In the genomic region with DNA sequence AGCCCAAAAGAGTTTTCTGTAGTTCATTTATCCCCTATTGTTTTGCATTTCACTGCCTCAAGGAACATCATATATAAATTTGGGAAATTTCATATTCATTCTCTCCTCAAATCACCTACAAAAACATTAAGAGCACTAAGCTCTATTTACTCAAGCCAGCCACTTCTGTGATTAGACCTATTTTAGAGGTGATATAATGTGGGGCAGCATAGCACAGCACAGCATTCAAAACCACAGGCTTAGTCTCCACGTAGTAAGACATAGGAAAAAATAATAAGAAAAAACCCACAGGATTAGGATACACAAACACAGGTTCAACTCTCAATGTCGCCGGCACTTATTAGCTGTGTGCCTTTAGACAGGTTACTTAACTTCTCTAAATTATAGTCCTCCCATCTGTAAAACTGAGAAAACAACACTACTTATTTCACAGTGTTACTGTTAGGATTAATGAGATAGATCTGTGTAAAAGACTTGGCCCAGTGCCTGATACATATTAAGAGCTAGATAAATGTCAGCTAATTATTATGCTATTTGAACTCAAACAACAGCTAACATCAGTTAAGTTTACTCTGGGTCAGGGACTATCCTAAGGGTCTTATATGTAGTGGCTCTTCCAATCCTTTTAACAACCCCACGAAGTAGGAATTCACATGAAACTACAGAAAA, we compare ENCODE assay signal across 13 cellular contexts. TPM values are rescaled to one million over a fixed set of nuclear protein-coding genes. Genes with fewer than 3 reads are reported as not detected.
A peak's percentile ranks its signal among the peaks of the same experiment; 100 is the strongest.
DNase-seq lines count a peak whose midpoint lies in the region; ATAC-seq and TF ChIP-seq lines count a peak whose summit lies in the region.
"Had no signal": no experiment of that assay in that cellular context is flagged by ENCODE, and none has a peak within 500 bp of the region (broad histone marks: within the 10 kb centered on the region; RNA-seq: fewer than 3 reads in every experiment).

No MANE protein-coding gene starts in this region.

- CTCF ChIA-PET in T-cell (lab: Charles Lee), result interaction anchor here (0.5 to 2.0 kb wide), 6 partner anchors 14 to 108 kb away, joined by 3 to 11 read pairs (median 3); no protein-coding TSS in a partner anchor

- peaks cover 70% of the 10 kb centered on the region for H3K4me1 Mint-ChIP-seq in activated T-cell treated with anti-CD3 and anti-CD28 coated beads, Interleukin-2, amount 50 U/mL, for 72 hours (ENCODE audit: low read depth)
- H3K4me1 Mint-ChIP-seq in T-cell, result peaks cover 65 to 84% (median 80%) of the 10 kb centered on the region in 3 donors

- ATAC-seq in activated T-cell treated with anti-CD3 and anti-CD28 coated beads, Interleukin-2, amount 50 U/mL, for 72 hours (replicated peaks in 1 of 2), result peak in 1 of 2 donors; percentile 3
- no peak for ATAC-seq in T-cell (replicated peaks in 1 of 4)

- H3K4me3 Mint-ChIP-seq in activated T-cell treated with anti-CD3 and anti-CD28 coated beads, Interleukin-2, amount 50 U/mL, for 72 hours, result peak overlapping the region; percentile 73 to 90
- no peak overlapping the region for H3K4me3 Mint-ChIP-seq in T-cell

- no peak overlapping the region for H3K9ac ChIP-seq in skeletal muscle satellite cell (ENCODE audit: low read depth, low read length)

- no peak for DNase-seq in activated T-cell treated with anti-CD3 and anti-CD28 coated beads, Interleukin-2, amount 50 U/mL, for 72 hours
- DNase-seq in activated T-cell treated with anti-CD3 and anti-CD28 coated beads for 4 hours (no peak), T-cell (no peak), fibroblast of villous mesenchyme (ENCODE audit: low read depth) (peak; percentile 37), GM20000 (ENCODE audit: low spot score) (no peak), SIG-M5 (lab: John Stamatoyannopoulos, UW) (no peak), NCI-H510A (lab: John Stamatoyannopoulos, UW) (no peak)
- DNase-seq: activated CD8-positive, alpha-beta memory T cell treated with anti-CD3 and anti-CD28 coated beads, Interleukin-2, amount 50 U/mL, for 48 hours; Kasumi-1; NCI-H774; stimulated activated CD8-positive, alpha-beta memory T cell treated with anti-CD3 and anti-CD28 coated beads, Interleukin-4, amount 100 ng/mL, for 48 hours had no signal

- no peaks in the 10 kb centered on the region for H3K27me3 ChIP-seq in skeletal muscle satellite cell (ENCODE audit: control insufficient read depth, insufficient read depth, low read length)

- TF ChIP-seq CTCF in fibroblast of villous mesenchyme (IDR thresholded peaks at IDR 0.05; ENCODE audit: insufficient read depth, low read depth, low read length) (no peak), GM20000 (IDR thresholded peaks at IDR 0.05; ENCODE audit: extremely low read depth, missing control alignments) (no peak)

- H3K4me2 ChIP-seq in skeletal muscle satellite cell (ENCODE audit: low read length), result peak overlapping the region; percentile 3

- peaks cover 45% of the 10 kb centered on the region for H3K4me1 ChIP-seq in skeletal muscle satellite cell (ENCODE audit: control insufficient read depth, insufficient read depth, low read length)

- H3K4me3 ChIP-seq in fibroblast of villous mesenchyme (ENCODE audit: low read depth, low read length) (no peak overlapping the region), skeletal muscle satellite cell (ENCODE audit: low read length) (no peak overlapping the region)
- H3K4me3 ChIP-seq: HAP-1 had no signal

- H3K9me3 Mint-ChIP-seq in activated T-cell treated with anti-CD3 and anti-CD28 coated beads, Interleukin-2, amount 50 U/mL, for 72 hours, result no peaks in the 10 kb centered on the region
- no peaks in the 10 kb centered on the region for H3K9me3 Mint-ChIP-seq in T-cell

- H3K36me3 ChIP-seq in skeletal muscle satellite cell (ENCODE audit: insufficient read depth, low read length), result no peaks in the 10 kb centered on the region
- H3K36me3 ChIP-seq: HAP-1 had no signal

- H3K9me3 ChIP-seq in skeletal muscle satellite cell (replicated peaks; ENCODE audit: low read length), result no peaks in the 10 kb centered on the region
- H3K9me3 ChIP-seq: HAP-1 had no signal

- no peaks in the 10 kb centered on the region for H3K27me3 Mint-ChIP-seq in activated T-cell treated with anti-CD3 and anti-CD28 coated beads, Interleukin-2, amount 50 U/mL, for 72 hours (ENCODE audit: low read depth)
- no peaks in the 10 kb centered on the region for H3K27me3 Mint-ChIP-seq in T-cell

- peaks cover 0 to 1% of the 10 kb centered on the region in 2 donors for H3K36me3 Mint-ChIP-seq in activated T-cell treated with anti-CD3 and anti-CD28 coated beads, Interleukin-2, amount 50 U/mL, for 72 hours (ENCODE audit: insufficient read depth in 2 of 2)
- no peaks in the 10 kb centered on the region for H3K36me3 Mint-ChIP-seq in T-cell

- peak overlapping the region; percentile 97 for H3K27ac Mint-ChIP-seq in activated T-cell treated with anti-CD3 and anti-CD28 coated beads, Interleukin-2, amount 50 U/mL, for 72 hours
- peak overlapping the region; percentile 68 to 81 for H3K27ac Mint-ChIP-seq in T-cell

- POLR2A ChIA-PET in T-cell (lab: Charles Lee), result interaction anchor here in 1 of 2 donors (0.6 kb wide), 2 partner anchors 15 to 101 kb away, joined by 3 to 6 read pairs; no protein-coding TSS in a partner anchor

RNA-seq across cellular contexts. Expression of gene DCAF5, which starts 20.3 kb away (rescaled TPM):
- total RNA-seq in activated T-cell treated with anti-CD3 and anti-CD28 coated beads, Interleukin-2, amount 50 U/mL, for 72 hours, result 10 to 100 TPM; 52.3 to 53.5 TPM
- total RNA-seq in T-cell, result 10 to 100 TPM; 60.3 to 80.8 (median 64.2) TPM
- total RNA-seq in fibroblast of villous mesenchyme, result 24.2 and 30.0 TPM in 2 replicates
- 16.7 and 20.5 TPM in 2 replicates for total RNA-seq in skeletal muscle satellite cell (2012; rRNA removed)

RNA-seq across cellular contexts. Expression of gene EXD2, which starts 58.7 kb away (rescaled TPM):
- total RNA-seq in activated T-cell treated with anti-CD3 and anti-CD28 coated beads, Interleukin-2, amount 50 U/mL, for 72 hours, result 10 to 100 TPM; 11.3 to 16.3 TPM
- 10 to 100 TPM in 4 of 5 donors, 1 to 10 TPM in 1; 8.6 to 12.1 (median 10.8) TPM for total RNA-seq in T-cell
- 16.8 and 18.6 TPM in 2 replicates for total RNA-seq in fibroblast of villous mesenchyme
- total RNA-seq in skeletal muscle satellite cell (2012; rRNA removed), result 12.9 and 17.0 TPM in 2 replicates

Comparison
In these comparisons a context has a peak if more than half of its experiments do, and no peak if none do; other contexts are left out.
1. H3K4me3 Mint-ChIP-seq: peak in activated T-cell treated with anti-CD3 and anti-CD28 coated beads, Interleukin-2, amount 50 U/mL, for 72 hours (2 of 2); none in T-cell (0 of 3).